8 cellular contexts compared by ENCODE assay signal in genomic region chr12:111434049-111434448, GRCh38. TPM values are rescaled to one million over a fixed set of nuclear protein-coding genes. Genes with fewer than 3 reads are reported as not detected.
DNase-seq lines count a peak whose midpoint lies in the region; TF ChIP-seq lines count a peak whose summit lies in the region.

No MANE protein-coding gene starts in this region.

- peak overlapping the region; percentile 74 to 92 (median 87) for H3K4me3 Mint-ChIP-seq in CD8-positive, alpha-beta memory T cell
- H3K4me3 Mint-ChIP-seq in endodermal cell: no peak overlapping the region

- no peaks in the 10 kb centered on the region for H3K9me3 ChIP-seq in CD8-positive, alpha-beta memory T cell (ENCODE audit: low read length)
- H3K9me3 ChIP-seq in OCI-LY3 (ENCODE audit: insufficient read depth, low read length): no peaks in the 10 kb centered on the region
- H3K9me3 ChIP-seq in endodermal cell (ENCODE audit: control insufficient read depth, low read length): no peaks in the 10 kb centered on the region
- no peaks in the 10 kb centered on the region for H3K9me3 ChIP-seq in prostate gland

- POLR2A ChIA-PET in CD8-positive, alpha-beta memory T cell (lab: Charles Lee): interaction anchor here (0.6 to 2.1 kb wide), 10 partner anchors 7 to 810 kb away, joined by 3 to 41 read pairs (median 12); partner anchors contain the start of gene SH2B3

- H3K9me3 Mint-ChIP-seq in CD8-positive, alpha-beta memory T cell: no peaks in the 10 kb centered on the region
- H3K9me3 Mint-ChIP-seq in endodermal cell: no peaks in the 10 kb centered on the region

- peaks cover 100% of the 10 kb centered on the region for H3K4me1 ChIP-seq in CD8-positive, alpha-beta memory T cell (ENCODE audit: insufficient read depth, low read length)
- peaks cover 54% of the 10 kb centered on the region for H3K4me1 ChIP-seq in OCI-LY3 (ENCODE audit: low read length)
- no peaks in the 10 kb centered on the region for H3K4me1 ChIP-seq in endodermal cell (ENCODE audit: control insufficient read depth, insufficient read depth, low read length)
- peaks cover 3% of the 10 kb centered on the region for H3K4me1 ChIP-seq in prostate gland (replicated peaks)

- WGBS in endodermal cell (ENCODE audit: insufficient coverage in 1 of 2, insufficient read length in 1 of 2), 2 experiments: 85 to 86% methylated on average over 3 of the region's 3 CpGs
- WGBS in prostate gland: 40% methylated on average over 3 of the region's 3 CpGs

- no peak for TF ChIP-seq POLR2A in prostate gland (IDR thresholded peaks at IDR 0.05)

- H3K36me3 Mint-ChIP-seq in CD8-positive, alpha-beta memory T cell: peaks cover 4 to 6% (median 4%) of the 10 kb centered on the region in 3 donors
- peaks cover 8% of the 10 kb centered on the region for H3K36me3 Mint-ChIP-seq in endodermal cell (ENCODE audit: low read depth)

- no peak for DNase-seq in CD8-positive, alpha-beta memory T cell
- DNase-seq in endodermal cell (no peak), prostate gland (ENCODE audit: low spot score) (no peak), DMS153 (lab: John Stamatoyannopoulos, UW) (no peak), mucosa of gallbladder (ENCODE audit: low spot score) (no peak), NCI-H345 (lab: John Stamatoyannopoulos, UW) (no peak), NCI-H748 treated with DMSO at 0.1 percent for 48 hours (lab: John Stamatoyannopoulos, UW) (no peak)

- H3K79me2 ChIP-seq in OCI-LY3 (ENCODE audit: low read length): peaks cover 37% of the 10 kb centered on the region

- peak overlapping the region; percentile 49 for H3K4me3 ChIP-seq in CD8-positive, alpha-beta memory T cell (ENCODE audit: low read length)
- H3K4me3 ChIP-seq in OCI-LY3 (ENCODE audit: low read length): peak overlapping the region; percentile 65
- H3K4me3 ChIP-seq in endodermal cell (ENCODE audit: low read length): no peak overlapping the region
- H3K4me3 ChIP-seq in prostate gland: no peak overlapping the region

- no peaks in the 10 kb centered on the region for H3K27me3 ChIP-seq in CD8-positive, alpha-beta memory T cell (ENCODE audit: insufficient read depth, low read length, poor library complexity, severe bottlenecking)
- H3K27me3 ChIP-seq in OCI-LY3 (ENCODE audit: low read depth, low read length) (peaks cover 41% of the 10 kb centered on the region), endodermal cell (ENCODE audit: control insufficient read depth, insufficient read depth, low read length, poor library complexity, severe bottlenecking) (no peaks in the 10 kb centered on the region), prostate gland (replicated peaks; ENCODE audit: insufficient read depth) (no peaks in the 10 kb centered on the region)

- CTCF ChIA-PET in CD8-positive, alpha-beta memory T cell (lab: Charles Lee): interaction anchor here (1.3 to 31.7 kb wide), 4 partner anchors 9 to 31 kb away, joined by 8 to 1032 read pairs (median 114); partner anchors contain the start of gene SH2B3

- no peak for TF ChIP-seq CTCF in OCI-LY3 (IDR thresholded peaks at IDR 0.05; ENCODE audit: low read depth, low read length)
- TF ChIP-seq CTCF in endodermal cell (conservative IDR thresholded peaks at IDR 0.05): no peak
- no peak for TF ChIP-seq CTCF in prostate gland (IDR thresholded peaks at IDR 0.05)

- H4K20me1 ChIP-seq in OCI-LY3 (ENCODE audit: insufficient read depth, low read length): peaks cover 98% of the 10 kb centered on the region

- peak overlapping the region; percentile 98 for H3K27ac ChIP-seq in CD8-positive, alpha-beta memory T cell (ENCODE audit: low read depth, low read length)
- no peak overlapping the region for H3K27ac ChIP-seq in OCI-LY3 (ENCODE audit: low read length)
- H3K27ac ChIP-seq in endodermal cell (ENCODE audit: low read depth, low read length): no peak overlapping the region
- H3K27ac ChIP-seq in prostate gland: peak overlapping the region; percentile 44 to 57

- H3K9ac ChIP-seq in OCI-LY3 (ENCODE audit: low read length): no peak overlapping the region
- no peak overlapping the region for H3K9ac ChIP-seq in endodermal cell (ENCODE audit: extremely low read depth, low read length, poor library complexity, severe bottlenecking)

- H3K27ac Mint-ChIP-seq in CD8-positive, alpha-beta memory T cell: peak overlapping the region; percentile 99 to 100 (median 100)
- H3K27ac Mint-ChIP-seq in endodermal cell: peak overlapping the region; percentile 88

- H2AFZ ChIP-seq in OCI-LY3 (ENCODE audit: low read depth, low read length): no peak overlapping the region

- H3K36me3 ChIP-seq in CD8-positive, alpha-beta memory T cell (ENCODE audit: insufficient read depth, low read length): no peaks in the 10 kb centered on the region
- H3K36me3 ChIP-seq in OCI-LY3 (replicated peaks; ENCODE audit: low read depth, low read length) (peaks cover 9% of the 10 kb centered on the region), endodermal cell (ENCODE audit: control insufficient read depth, insufficient read depth, low read length) (no peaks in the 10 kb centered on the region), prostate gland (no peaks in the 10 kb centered on the region)

- peaks cover 90 to 98% (median 94%) of the 10 kb centered on the region in 3 donors for H3K4me1 Mint-ChIP-seq in CD8-positive, alpha-beta memory T cell
- peaks cover 35% of the 10 kb centered on the region for H3K4me1 Mint-ChIP-seq in endodermal cell

- H3K27me3 Mint-ChIP-seq in CD8-positive, alpha-beta memory T cell: peaks cover 0 to 3% of the 10 kb centered on the region in 2 donors
- H3K27me3 Mint-ChIP-seq in endodermal cell (ENCODE audit: insufficient read depth): no peaks in the 10 kb centered on the region

- peak overlapping the region; percentile 97 for H3K4me2 ChIP-seq in OCI-LY3 (ENCODE audit: low read length)

- intact Hi-C loops in prostate gland (cut with DNase I): no loop called here

RNA-seq across cellular contexts. Expression of gene SH2B3, which starts 28.3 kb away (rescaled TPM):
- total RNA-seq in CD8-positive, alpha-beta memory T cell: 10 to 100 TPM; 46.8 to 48.9 TPM
- 11.1 TPM for polyA plus RNA-seq in CD8-positive, alpha-beta memory T cell
- total RNA-seq in endodermal cell (1 to 10 TPM; 6.8 to 6.9 TPM), prostate gland (10 to 100 TPM; 13.3 to 34.8 TPM), mucosa of gallbladder (21.8 TPM)
- polyA plus RNA-seq in endodermal cell (2013, experiment 1 of 2): 6.2 TPM
- polyA plus RNA-seq in endodermal cell (2013, experiment 2 of 2): 5.0 TPM

Comparison
In these comparisons a context has a peak if more than half of its experiments do, and no peak if none do; other contexts are left out.
1. H3K27ac ChIP-seq: peak in CD8-positive, alpha-beta memory T cell (single experiment) and prostate gland (2 of 2); none in OCI-LY3 (single experiment) and endodermal cell (single experiment).
2. H3K4me3 ChIP-seq: peak in CD8-positive, alpha-beta memory T cell (single experiment) and OCI-LY3 (single experiment); none in endodermal cell (single experiment) and prostate gland (0 of 2).